ENCODE assay signal across 1 cellular context in genomic region chr9:6495484-6495883, GRCh38.
TF ChIP-seq lines count a peak whose summit lies in the region.

No MANE protein-coding gene starts in this region.

TF ChIP-seq in HCT116, 20 proteins besides CTCF, POLR2A, EP300 and RAD21 (continued from another document):
- no peak for TF ChIP-seq EZH2 (IDR thresholded peaks at IDR 0.05)
- TF ChIP-seq MAX (IDR thresholded peaks at IDR 0.05) = no peak
- no peak for TF ChIP-seq SIN3A (IDR thresholded peaks at IDR 0.05; ENCODE audit: low read depth)
- TF ChIP-seq ZFX (IDR thresholded peaks at IDR 0.05) = no peak
- TF ChIP-seq ZNF274 (IDR thresholded peaks at IDR 0.05; ENCODE audit: low read depth, low read length) = no peak
- TF ChIP-seq CEBPB (IDR thresholded peaks at IDR 0.05; ENCODE audit: low read depth) = no peak
- TF ChIP-seq POLR2AphosphoS5 (IDR thresholded peaks at IDR 0.05; ENCODE audit: low read depth, low read length) = no peak
- TF ChIP-seq SRF (IDR thresholded peaks at IDR 0.05; ENCODE audit: low read depth) = no peak
- no peak for TF ChIP-seq FOSL1 (IDR thresholded peaks at IDR 0.05; ENCODE audit: low read depth)
- TF ChIP-seq ZBTB33 (IDR thresholded peaks at IDR 0.05; ENCODE audit: extremely low read depth, insufficient replicate concordance, low read length) = no peak
